23 cellular contexts compared by ENCODE assay signal in the genomic region with DNA sequence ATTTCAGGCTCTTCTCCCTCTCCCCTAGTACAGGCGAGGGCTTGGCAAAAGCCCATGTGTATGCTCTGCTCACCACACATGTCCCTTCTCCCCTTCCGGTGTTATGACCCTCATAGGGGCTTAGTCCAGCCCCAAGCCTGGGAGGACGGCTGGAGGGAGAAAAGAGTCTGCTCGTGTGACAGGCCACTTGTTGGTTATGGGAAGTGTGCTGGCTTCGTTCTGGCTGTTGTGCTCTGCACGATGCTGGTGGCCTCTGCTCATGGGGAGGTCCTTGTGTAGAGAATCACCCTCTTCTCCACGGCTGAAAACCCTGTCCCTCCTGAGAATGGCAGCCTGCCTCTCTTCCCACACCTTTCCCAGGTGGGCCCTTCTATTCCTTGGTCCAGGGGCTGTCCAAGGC. TPM values are rescaled to one million over a fixed set of nuclear protein-coding genes. Genes with fewer than 3 reads are reported as not detected.
"Had no signal": no experiment of that assay in that cellular context is flagged by ENCODE, and none has a peak within 500 bp of the region (broad histone marks: within the 10 kb centered on the region; RNA-seq: fewer than 3 reads in every experiment).

No MANE protein-coding gene starts in this region.

- H3K36me3 ChIP-seq: esophagus muscularis mucosa had no signal

- DNase-seq: activated CD4-positive, alpha-beta memory T cell treated with anti-CD3 and anti-CD28 coated beads for 36 hours; activated CD4-positive, alpha-beta T cell treated with anti-CD3 and anti-CD28 coated beads for 4 hours; activated CD4-positive, CD25-positive, alpha-beta regulatory T cell; activated gamma-delta T cell; activated naive CD4-positive, alpha-beta T cell treated with anti-CD3 and anti-CD28 coated beads, Interleukin-2, amount 50 U/mL, for 16 hours; activated naive CD8-positive, alpha-beta T cell treated with anti-CD3 and anti-CD28 coated beads, Interleukin-2, amount 50 U/mL, for 24 hours; aorta; effector memory CD4-positive, alpha-beta T cell; hippocampal formation; left ventricle myocardium superior; mammary epithelial cell; midbrain; occipital lobe; small intestine; stimulated activated CD4-positive, alpha-beta T cell treated with anti-CD3 and anti-CD28 coated beads, Interleukin-2, amount 100 ng/mL, for 24 hours; stimulated activated naive CD4-positive, alpha-beta T cell; SW 1271; T-helper 17 cell had no signal

- H3K27me3 Mint-ChIP-seq: activated CD4-positive, alpha-beta memory T cell treated with anti-CD3 and anti-CD28 coated beads for 36 hours; brain; dendritic cell treated with granulocyte-macrophage colony-stimulating factor and Interleukin-4, amounts not matched to agents 40 ng/mL and 50 ng/mL, for 4 days had no signal

- H3K4me3 Mint-ChIP-seq: activated CD4-positive, alpha-beta memory T cell treated with anti-CD3 and anti-CD28 coated beads for 36 hours; activated naive CD8-positive, alpha-beta T cell treated with anti-CD3 and anti-CD28 coated beads, Interleukin-2, amount 50 U/mL, for 24 hours; dendritic cell treated with granulocyte-macrophage colony-stimulating factor and Interleukin-4, amounts not matched to agents 40 ng/mL and 50 ng/mL, for 4 days; natural killer cell treated with Interleukin-12 subunit alpha and Interleukin-12 subunit beta and Interleukin-15 and Interleukin-18, amount 100 ng/mL, for 72 hours; T-helper 17 cell had no signal

- H3K4me3 ChIP-seq: esophagus muscularis mucosa had no signal

- H3K9me3 ChIP-seq: esophagus muscularis mucosa had no signal

- H3K27ac Mint-ChIP-seq: activated CD4-positive, alpha-beta memory T cell treated with anti-CD3 and anti-CD28 coated beads for 36 hours; activated naive CD8-positive, alpha-beta T cell treated with anti-CD3 and anti-CD28 coated beads, Interleukin-2, amount 50 U/mL, for 24 hours; dendritic cell treated with granulocyte-macrophage colony-stimulating factor and Interleukin-4, amounts not matched to agents 40 ng/mL and 50 ng/mL, for 4 days; natural killer cell treated with Interleukin-12 subunit alpha and Interleukin-12 subunit beta and Interleukin-15 and Interleukin-18, amount 100 ng/mL, for 72 hours; T-helper 17 cell had no signal

- H3K9me3 Mint-ChIP-seq: activated CD4-positive, alpha-beta memory T cell treated with anti-CD3 and anti-CD28 coated beads for 36 hours; activated naive CD8-positive, alpha-beta T cell treated with anti-CD3 and anti-CD28 coated beads, Interleukin-2, amount 50 U/mL, for 24 hours; dendritic cell treated with granulocyte-macrophage colony-stimulating factor and Interleukin-4, amounts not matched to agents 40 ng/mL and 50 ng/mL, for 4 days; natural killer cell treated with Interleukin-12 subunit alpha and Interleukin-12 subunit beta and Interleukin-15 and Interleukin-18, amount 100 ng/mL, for 72 hours had no signal

- H3K27ac ChIP-seq: esophagus muscularis mucosa had no signal

- ATAC-seq: activated naive CD8-positive, alpha-beta T cell treated with anti-CD3 and anti-CD28 coated beads, Interleukin-2, amount 50 U/mL, for 24 hours; left ventricle myocardium superior; sciatic nerve; T-helper 17 cell had no signal

- H3K4me1 ChIP-seq: esophagus muscularis mucosa had no signal

RNA-seq across cellular contexts. Expression of a gene that starts 33.0 kb away (rescaled TPM):
- total RNA-seq: T-helper 17 cell had no signal
